Comparison of ENCODE assay signal across 17 cellular contexts in genomic region chrX:39519566-39520301, GRCh38.
DNase-seq lines count a peak whose midpoint lies in the region; ATAC-seq and TF ChIP-seq lines count a peak whose summit lies in the region.
"Had no signal": no experiment of that assay in that cellular context is flagged by ENCODE, and none has a peak within 500 bp of the region (broad histone marks: within the 10 kb centered on the region; RNA-seq: fewer than 3 reads in every experiment).

No MANE protein-coding gene starts in this region.

- no peaks in the 10 kb centered on the region for H3K9me3 ChIP-seq in neural progenitor cell (ENCODE audit: low read depth)
- H3K9me3 ChIP-seq: ovary, upper lobe of right lung had no signal

- H3K4me1 ChIP-seq in neural progenitor cell, result peaks cover 45% of the 10 kb centered on the region
- H3K4me1 ChIP-seq: upper lobe of right lung had no signal

- peak; percentile 46 for DNase-seq in NCI-H128 (lab: John Stamatoyannopoulos, UW; ENCODE audit: unreplicated experiment)
- DNase-seq in NCI-H748 (lab: John Stamatoyannopoulos, UW; ENCODE audit: unreplicated experiment), result peak; percentile 68
- no peak for DNase-seq in glutamatergic neuron
- no peak for DNase-seq in neural progenitor cell (ENCODE audit: low spot score)
- no peak for DNase-seq in epidermal melanocyte (ENCODE audit: insufficient read length, low spot score)
- DNase-seq: activated CD4-positive, alpha-beta T cell treated with anti-CD3 and anti-CD28 coated beads for 1 hour; activated CD8-positive, alpha-beta memory T cell treated with anti-CD3 and anti-CD28 coated beads, Interleukin-2, amount 50 U/mL, for 4 hours; activated naive CD4-positive, alpha-beta T cell treated with Interleukin-2 at 50 U/mL for 16 hours; brain microvascular endothelial cell; islet precursor cell; midbrain; upper lobe of right lung had no signal

- H3K27ac Mint-ChIP-seq in glutamatergic neuron (ENCODE audit: unreplicated experiment) (peak overlapping the region; percentile 43), neural progenitor cell (peak overlapping the region; percentile 81)

- H3K27me3 Mint-ChIP-seq in glutamatergic neuron (ENCODE audit: unreplicated experiment) (no peaks in the 10 kb centered on the region), neural progenitor cell (ENCODE audit: insufficient read depth, low read depth) (peaks cover 16% of the 10 kb centered on the region)

- no peak overlapping the region for H3K9ac ChIP-seq in neural progenitor cell
- H3K9ac ChIP-seq: BLaER1 treated with 17β-estradiol and CSF1 and Interleukin-3, amounts not matched to agents 10 nM and 100 nM had no signal

- H3K36me3 Mint-ChIP-seq in glutamatergic neuron (ENCODE audit: unreplicated experiment) (no peaks in the 10 kb centered on the region), neural progenitor cell (no peaks in the 10 kb centered on the region)

- no peaks in the 10 kb centered on the region for H3K27me3 ChIP-seq in neural progenitor cell
- H3K27me3 ChIP-seq: BLaER1 treated with 17β-estradiol and CSF1 and Interleukin-3, amounts not matched to agents 10 nM and 100 nM; brain microvascular endothelial cell; ovary; upper lobe of right lung had no signal

- H3K79me2 ChIP-seq in neural progenitor cell (ENCODE audit: low read depth), result no peaks in the 10 kb centered on the region

- H3K4me3 ChIP-seq in neural progenitor cell, result no peak overlapping the region
- H3K4me3 ChIP-seq: BLaER1 treated with 17β-estradiol and CSF1 and Interleukin-3, amounts not matched to agents 10 nM and 100 nM; ovary had no signal

- peak overlapping the region; percentile 54 for H2AFZ ChIP-seq in neural progenitor cell (replicated peaks)

- peaks cover 35% of the 10 kb centered on the region for H3F3A ChIP-seq in neural progenitor cell (ENCODE audit: low read depth)

- no peaks in the 10 kb centered on the region for H3K36me3 ChIP-seq in neural progenitor cell
- H3K36me3 ChIP-seq: BLaER1 treated with 17β-estradiol and CSF1 and Interleukin-3, amounts not matched to agents 10 nM and 100 nM; brain microvascular endothelial cell; ovary; upper lobe of right lung had no signal

- no peak for TF ChIP-seq CTCF in glutamatergic neuron (IDR thresholded peaks at IDR 0.05; ENCODE audit: partially characterized antibody, unreplicated experiment)
- TF ChIP-seq CTCF in neural progenitor cell (IDR thresholded peaks at IDR 0.05), result no peak

- H3K4me3 Mint-ChIP-seq in glutamatergic neuron (ENCODE audit: unreplicated experiment), result no peak overlapping the region
- H3K4me3 Mint-ChIP-seq in neural progenitor cell, result peak overlapping the region; percentile 41

- H3K27ac ChIP-seq in neural progenitor cell, result peak overlapping the region; percentile 8
- H3K27ac ChIP-seq: BLaER1 treated with 17β-estradiol and CSF1 and Interleukin-3, amounts not matched to agents 10 nM and 100 nM; brain microvascular endothelial cell; ovary; upper lobe of right lung had no signal

- ATAC-seq in HG03175 (IDR thresholded peaks at IDR 0.05; ENCODE audit: unreplicated experiment) (no peak), GM18868 (IDR thresholded peaks at IDR 0.05; ENCODE audit: unreplicated experiment) (no peak), GM21381 (IDR thresholded peaks at IDR 0.05; ENCODE audit: unreplicated experiment) (no peak)
- ATAC-seq: upper lobe of right lung had no signal

- H3K9me3 Mint-ChIP-seq in glutamatergic neuron (ENCODE audit: unreplicated experiment), result peaks cover 2% of the 10 kb centered on the region
- H3K9me3 Mint-ChIP-seq in neural progenitor cell, result peaks cover 20% of the 10 kb centered on the region

- H3K4me1 Mint-ChIP-seq in glutamatergic neuron (ENCODE audit: low read depth, unreplicated experiment), result peaks cover 17% of the 10 kb centered on the region
- H3K4me1 Mint-ChIP-seq in neural progenitor cell, result peaks cover 44% of the 10 kb centered on the region

- H4K20me1 ChIP-seq in neural progenitor cell (ENCODE audit: low read depth), result no peaks in the 10 kb centered on the region
- H4K20me1 ChIP-seq: BLaER1 treated with 17β-estradiol and CSF1 and Interleukin-3, amounts not matched to agents 10 nM and 100 nM had no signal

- H3K4me2 ChIP-seq in neural progenitor cell, result no peak overlapping the region
- H3K4me2 ChIP-seq: BLaER1 treated with 17β-estradiol and CSF1 and Interleukin-3, amounts not matched to agents 10 nM and 100 nM had no signal

Comparison
In these comparisons a context has a peak if more than half of its experiments do, and no peak if none do; other contexts are left out.
1. DNase-seq: peak in NCI-H128 (single experiment) and NCI-H748 (single experiment); none in glutamatergic neuron (single experiment), neural progenitor cell (single experiment) and epidermal melanocyte (single experiment).